ENCODE assay signal across 8 cellular contexts in the genomic region with DNA sequence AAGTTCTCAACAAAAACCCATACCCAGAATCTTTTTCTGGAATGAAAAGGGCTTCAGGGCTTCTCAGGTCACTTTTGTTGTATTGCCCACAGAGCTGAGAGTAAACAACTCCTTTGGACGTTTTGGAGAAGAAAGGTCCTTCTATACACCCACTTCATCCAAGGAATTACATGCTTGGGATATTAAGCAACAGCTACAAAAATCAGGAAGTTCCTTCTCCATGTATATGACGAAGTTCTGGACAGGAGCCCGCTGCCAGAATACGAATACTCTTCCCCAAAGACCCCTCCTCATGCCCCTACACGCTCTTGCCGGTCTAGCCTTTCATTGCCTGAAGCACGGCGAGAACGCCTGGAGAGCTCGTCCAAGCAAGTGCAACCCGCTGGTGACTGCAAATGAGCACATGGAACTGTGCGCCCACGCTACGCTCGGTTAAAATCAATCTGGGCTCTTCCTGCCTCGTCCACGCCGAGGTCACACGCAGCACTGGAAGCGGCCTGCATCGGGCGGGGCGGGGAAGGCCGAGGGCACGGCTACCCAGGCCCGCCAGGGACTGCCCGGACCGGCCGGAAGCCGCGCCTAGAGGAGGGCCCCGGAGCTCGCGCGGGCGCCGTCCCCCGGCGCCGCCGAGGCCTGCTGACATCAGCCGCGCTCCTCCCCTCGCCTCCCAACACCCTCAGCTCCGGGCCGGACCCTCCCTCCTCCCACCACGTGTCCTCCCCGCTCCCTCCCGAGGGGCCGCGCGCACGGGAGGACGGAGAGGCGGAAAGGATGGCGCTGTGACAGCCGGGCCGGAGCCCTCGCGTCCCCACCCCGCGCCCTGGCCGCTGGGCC. TPM values are rescaled to one million over a fixed set of nuclear protein-coding genes. Genes with fewer than 3 reads are reported as not detected.
DNase-seq lines count a peak whose midpoint lies in the region; ATAC-seq and TF ChIP-seq lines count a peak whose summit lies in the region.

A gene with protein sequence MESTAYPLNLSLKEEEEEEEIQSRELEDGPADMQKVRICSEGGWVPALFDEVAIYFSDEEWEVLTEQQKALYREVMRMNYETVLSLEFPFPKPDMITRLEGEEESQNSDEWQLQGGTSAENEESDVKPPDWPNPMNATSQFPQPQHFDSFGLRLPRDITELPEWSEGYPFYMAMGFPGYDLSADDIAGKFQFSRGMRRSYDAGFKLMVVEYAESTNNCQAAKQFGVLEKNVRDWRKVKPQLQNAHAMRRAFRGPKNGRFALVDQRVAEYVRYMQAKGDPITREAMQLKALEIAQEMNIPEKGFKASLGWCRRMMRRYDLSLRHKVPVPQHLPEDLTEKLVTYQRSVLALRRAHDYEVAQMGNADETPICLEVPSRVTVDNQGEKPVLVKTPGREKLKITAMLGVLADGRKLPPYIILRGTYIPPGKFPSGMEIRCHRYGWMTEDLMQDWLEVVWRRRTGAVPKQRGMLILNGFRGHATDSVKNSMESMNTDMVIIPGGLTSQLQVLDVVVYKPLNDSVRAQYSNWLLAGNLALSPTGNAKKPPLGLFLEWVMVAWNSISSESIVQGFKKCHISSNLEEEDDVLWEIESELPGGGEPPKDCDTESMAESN (plus strand): TSS at position 710 of the 834 bp plus-strand sequence. CDS start 1,482 bp downstream, outside the sequence.

- ATAC-seq in GM21717 (IDR thresholded peaks at IDR 0.05; ENCODE audit: unreplicated experiment) (peak; percentile 98), Panc1 (peak; percentile 98)
- ATAC-seq in activated T-cell treated with anti-CD3 and anti-CD28 coated beads, Interleukin-2, amount 50 U/mL, for 4 hours, result peak; percentile 95

- H3K4me1 Mint-ChIP-seq in activated T-cell treated with anti-CD3 and anti-CD28 coated beads, Interleukin-2, amount 50 U/mL, for 4 hours (ENCODE audit: low read depth), result peaks cover 37% of the 10 kb centered on the region

- H3K36me3 Mint-ChIP-seq in activated T-cell treated with anti-CD3 and anti-CD28 coated beads, Interleukin-2, amount 50 U/mL, for 4 hours (ENCODE audit: insufficient read depth), result peaks cover 22% of the 10 kb centered on the region

- H3K27me3 ChIP-seq in Panc1 (ENCODE audit: control insufficient read depth, insufficient read depth, low read length) (peaks cover 7% of the 10 kb centered on the region), esophagus (ENCODE audit: control insufficient read depth in 1 of 2, insufficient read depth in 2 of 2, low read length in 2 of 2) (no peaks in the 10 kb centered on the region), muscle layer of colon (ENCODE audit: control insufficient read depth in 1 of 2, insufficient read depth in 2 of 2, low read length in 2 of 2) (no peaks in the 10 kb centered on the region)

- DNase-seq in DMS53 (lab: John Stamatoyannopoulos, UW) (peak; percentile 97), Panc1 (ENCODE audit: low read depth, low spot score) (peak; percentile 41)
- DNase-seq in Jurkat, Clone E6-1 (ENCODE audit: low read depth, low spot score), result peak; percentile 79
- DNase-seq in activated T-cell treated with anti-CD3 and anti-CD28 coated beads, Interleukin-2, amount 50 U/mL, for 4 hours, result peak; percentile 76
- DNase-seq in stimulated activated CD8-positive, alpha-beta memory T cell treated with anti-CD3 and anti-CD28 coated beads, Interleukin-7, amount 100 ng/mL, for 1 hour (ENCODE audit: low read depth in 2 of 2), result peak; percentile 53 to 55

- peak within 1 kb of the TSS; percentile 91 for H3K4me3 Mint-ChIP-seq in activated T-cell treated with anti-CD3 and anti-CD28 coated beads, Interleukin-2, amount 50 U/mL, for 4 hours

- 0 to 1% methylated on average over 47 to 63 of the region's 63 CpGs for WGBS in esophagus, 2 donors

- H3K4me3 ChIP-seq in Jurkat, Clone E6-1 (ENCODE audit: low read length), result peak within 1 kb of the TSS; percentile 87
- H3K4me3 ChIP-seq in Panc1 (ENCODE audit: low read depth in 2 of 2, low read length in 2 of 2) (peak within 1 kb of the TSS; percentile 75 to 86), esophagus (ENCODE audit: low read depth in 1 of 2, low read length in 2 of 2) (peak within 1 kb of the TSS; percentile 68 to 89), muscle layer of colon (ENCODE audit: low read depth in 1 of 2, low read length in 2 of 2) (peak within 1 kb of the TSS; percentile 79 to 94)

- intact Hi-C loops in Panc1 (cut with micrococcal nuclease; ENCODE audit: unreplicated experiment), result no loop called here

- CTCF ChIA-PET in Panc1 (lab: Charles Lee), result interaction anchor here (0.6 kb wide), 1 partner anchor 221 kb away, joined by 3 read pairs; no protein-coding TSS in a partner anchor

- H3K4me1 ChIP-seq in Panc1 (ENCODE audit: control insufficient read depth, insufficient read depth, low read length), result peaks cover 12% of the 10 kb centered on the region
- peaks cover 11 to 13% of the 10 kb centered on the region in 2 donors for H3K4me1 ChIP-seq in esophagus (ENCODE audit: control insufficient read depth in 2 of 2, insufficient read depth in 2 of 2, low read length in 1 of 2)
- peaks cover 49% of the 10 kb centered on the region for H3K4me1 ChIP-seq in muscle layer of colon (ENCODE audit: insufficient read depth, low read length)

- POLR2A ChIA-PET in Panc1 (lab: Charles Lee), result interaction anchor here (0.6 kb wide), 1 partner anchor 311 kb away, joined by 3 read pairs; no protein-coding TSS in a partner anchor

- H3K9me3 ChIP-seq in Panc1 (ENCODE audit: control insufficient read depth, insufficient read depth, low read depth, low read length) (no peaks in the 10 kb centered on the region), esophagus (ENCODE audit: control insufficient read depth in 2 of 2, insufficient read depth in 1 of 2, low read depth in 1 of 2, low read length in 1 of 2) (no peaks in the 10 kb centered on the region), muscle layer of colon (ENCODE audit: low read length) (no peaks in the 10 kb centered on the region)

- BruUV-seq in Panc1 (replicated peaks; lab: Mats Ljungman, UMichigan), result no TSS peak

- no peaks in the 10 kb centered on the region for H3K9me3 Mint-ChIP-seq in activated T-cell treated with anti-CD3 and anti-CD28 coated beads, Interleukin-2, amount 50 U/mL, for 4 hours

- in situ Hi-C loops in Panc1 (cut with HindIII; ENCODE audit: low pct_unique_long_range_greater_than_20kb, low sequenced_read_pairs), result no loop called here

- peaks cover 28% of the 10 kb centered on the region for H3K36me3 ChIP-seq in Panc1 (ENCODE audit: control insufficient read depth, insufficient read depth, low read length)
- H3K36me3 ChIP-seq in esophagus (ENCODE audit: control insufficient read depth in 2 of 2, insufficient read depth in 2 of 2, low read length in 1 of 2), result peaks cover 11 to 21% of the 10 kb centered on the region in 2 donors
- peaks cover 33% of the 10 kb centered on the region for H3K36me3 ChIP-seq in muscle layer of colon (ENCODE audit: insufficient read depth, low read length)

- no peaks in the 10 kb centered on the region for H3K27me3 Mint-ChIP-seq in activated T-cell treated with anti-CD3 and anti-CD28 coated beads, Interleukin-2, amount 50 U/mL, for 4 hours (ENCODE audit: low read depth)

- TF ChIP-seq CTCF in Panc1 (IDR thresholded peaks at IDR 0.05), result no peak

- H3K27ac ChIP-seq in Panc1 (ENCODE audit: low read length), result peak within 1 kb of the TSS; percentile 95
- H3K27ac ChIP-seq in esophagus (ENCODE audit: low read depth in 2 of 2, low read length in 1 of 2), result peak within 1 kb of the TSS; percentile 84 to 94
- H3K27ac ChIP-seq in muscle layer of colon (ENCODE audit: low read depth, low read length), result peak within 1 kb of the TSS; percentile 93

- H3K9ac ChIP-seq in muscle layer of colon (ENCODE audit: low read length), result peak within 1 kb of the TSS; percentile 67

RNA-seq across cellular contexts. Expression of the gene that starts here (rescaled TPM):
- polyA plus RNA-seq in Jurkat, Clone E6-1 (2012; ENCODE audit: insufficient read depth, insufficient read length), result 29.7 TPM
- total RNA-seq in Panc1 (2021; ENCODE audit: unreplicated experiment), result 49.5 TPM
- polyA plus RNA-seq in Panc1 (2012; ENCODE audit: insufficient read length), result 29.5 TPM
- 10 to 100 TPM; 71.7 to 74.6 (median 71.8) TPM for total RNA-seq in activated T-cell treated with anti-CD3 and anti-CD28 coated beads, Interleukin-2, amount 50 U/mL, for 4 hours
- polyA plus RNA-seq in esophagus, result 10 to 100 TPM in 1 of 2 donors, 1 to 10 TPM in 1; 9.4 to 10.8 TPM

Comparison
In these comparisons a context has a peak if more than half of its experiments do, and no peak if none do; other contexts are left out.
1. Peak in every context shown above with its lines: DNase-seq, ATAC-seq, H3K4me3 ChIP-seq and H3K27ac ChIP-seq.
2. DNase-seq: peak in every context shown above with its lines; median percentile 97 in DMS53; 79 in Jurkat, Clone E6-1; 76 in activated T-cell treated with anti-CD3 and anti-CD28 coated beads, Interleukin-2, amount 50 U/mL, for 4 hours; 54 in stimulated activated CD8-positive, alpha-beta memory T cell treated with anti-CD3 and anti-CD28 coated beads, Interleukin-7, amount 100 ng/mL, for 1 hour; 41 in Panc1.